In genomic region chr18:5890261-5890605, GRCh38 we compare ENCODE assay signal across 9 cellular contexts. TPM values are rescaled to one million over a fixed set of nuclear protein-coding genes. Genes with fewer than 3 reads are reported as not detected.
DNase-seq lines count a peak whose midpoint lies in the region; ATAC-seq and TF ChIP-seq lines count a peak whose summit lies in the region.
"Had no signal": no experiment of that assay in that cellular context is flagged by ENCODE, and none has a peak within 500 bp of the region (broad histone marks: within the 10 kb centered on the region; RNA-seq: fewer than 3 reads in every experiment).

No MANE protein-coding gene starts in this region.

- H2AFZ ChIP-seq in OCI-LY1 (ENCODE audit: low read length) = no peak overlapping the region

- no peaks in the 10 kb centered on the region for H4K20me1 ChIP-seq in OCI-LY1 (ENCODE audit: insufficient read depth, low read length)
- H4K20me1 ChIP-seq: BLaER1 had no signal

- no peaks in the 10 kb centered on the region for H3K9me2 ChIP-seq in OCI-LY1 (ENCODE audit: low read depth, low read length)

- no peaks in the 10 kb centered on the region; the same call in 1 of the 2 replicates for H3K27me3 ChIP-seq in OCI-LY1 (ENCODE audit: insufficient read depth, low read length)
- H3K27me3 ChIP-seq in lower lobe of right lung (ENCODE audit: low read depth) = peaks cover 50% of the 10 kb centered on the region
- H3K27me3 ChIP-seq: BLaER1 had no signal

- ATAC-seq in GM21717 (IDR thresholded peaks at IDR 0.05; ENCODE audit: unreplicated experiment) (peak; percentile 29), lower lobe of right lung (peak; percentile 66 to 67)
- ATAC-seq in stimulated activated naive CD8-positive, alpha-beta T cell treated with anti-CD3 and anti-CD28 coated beads, Interleukin-15, Interleukin-2, amounts not matched to agents 100 U/mL and 50 U/mL, for 24 hours = no peak

- in situ Hi-C loops in Caki2 (cut with HindIII; ENCODE audit: low pct_unique_long_range_greater_than_20kb, low sequenced_read_pairs) = no loop called here

- H3K4me1 ChIP-seq in OCI-LY1 (ENCODE audit: insufficient read depth, low read length, severe bottlenecking) = no peaks in the 10 kb centered on the region
- peaks cover 9% of the 10 kb centered on the region for H3K4me1 ChIP-seq in lower lobe of right lung
- H3K4me1 ChIP-seq: BLaER1 had no signal

- no peaks in the 10 kb centered on the region for H3K36me3 ChIP-seq in OCI-LY1 (ENCODE audit: insufficient read depth, low read length)
- H3K36me3 ChIP-seq in lower lobe of right lung = no peaks in the 10 kb centered on the region
- H3K36me3 ChIP-seq: BLaER1 had no signal

- H3K9me3 ChIP-seq in OCI-LY1 (ENCODE audit: low read length) (no peaks in the 10 kb centered on the region), lower lobe of right lung (no peaks in the 10 kb centered on the region)

- intact Hi-C loops in lower lobe of right lung (cut with DNase I) = no loop called here

- H3K27ac ChIP-seq in OCI-LY1 (ENCODE audit: low read depth, low read length, poor library complexity, severe bottlenecking) (no peak overlapping the region), lower lobe of right lung (no peak overlapping the region)
- H3K27ac ChIP-seq: BLaER1 had no signal

- no peaks in the 10 kb centered on the region for H3K79me2 ChIP-seq in OCI-LY1 (ENCODE audit: insufficient read depth, low read length)

- H3F3A ChIP-seq in OCI-LY1 (ENCODE audit: insufficient read depth, low read length) = no peaks in the 10 kb centered on the region

- peak overlapping the region; percentile 27; the same call in 1 of the 2 replicates for H3K4me2 ChIP-seq in OCI-LY1 (ENCODE audit: low read length)
- H3K4me2 ChIP-seq: BLaER1 had no signal

- TF ChIP-seq CTCF in OCI-LY1 (IDR thresholded peaks at IDR 0.05; ENCODE audit: low read length) (no peak), lower lobe of right lung (IDR thresholded peaks at IDR 0.05) (no peak)

- H3K4me3 ChIP-seq in OCI-LY1 (ENCODE audit: low read depth, low read length, poor library complexity, severe bottlenecking) = no peak overlapping the region
- H3K4me3 ChIP-seq in lower lobe of right lung = peak overlapping the region; percentile 55
- H3K4me3 ChIP-seq: BLaER1 had no signal

- DNase-seq in Caki2 (ENCODE audit: low read depth) (peak; percentile 15), lower lobe of right lung (peak; percentile 48), SIG-M5 treated with dmso at 0.1 percent for 504 hours (lab: John Stamatoyannopoulos, UW; ENCODE audit: unreplicated experiment) (no peak), epidermal melanocyte (ENCODE audit: insufficient read length, low spot score) (no peak), DMS114 treated with DMSO at 0.1 percent for 48 hours (lab: John Stamatoyannopoulos, UW; ENCODE audit: unreplicated experiment) (no peak)
- no peak for DNase-seq in stimulated activated naive CD8-positive, alpha-beta T cell treated with anti-CD3 and anti-CD28 coated beads, Interleukin-15, Interleukin-2, amounts not matched to agents 100 U/mL and 50 U/mL, for 24 hours

- no peak overlapping the region for H3K9ac ChIP-seq in OCI-LY1 (ENCODE audit: low read length)
- H3K9ac ChIP-seq: BLaER1 had no signal

RNA-seq across cellular contexts. Expression of gene TMEM200C, which starts 5.1 kb away (rescaled TPM):
- 0.81 TPM in 1 of 2 replicates, not detected in the other for total RNA-seq in Caki2 (2014; rRNA removed; shearing (Covaris generic); ENCODE audit: low replicate concordance)
- 0.50 TPM for total RNA-seq in lower lobe of right lung

Comparison
In these comparisons a context has a peak if more than half of its experiments do, and no peak if none do; other contexts are left out.
1. DNase-seq: peak in Caki2 (single experiment) and lower lobe of right lung (single experiment); none in SIG-M5 treated with dmso at 0.1 percent for 504 hours (single experiment), epidermal melanocyte (single experiment), stimulated activated naive CD8-positive, alpha-beta T cell treated with anti-CD3 and anti-CD28 coated beads, Interleukin-15, Interleukin-2, amounts not matched to agents 100 U/mL and 50 U/mL, for 24 hours (single experiment) and DMS114 treated with DMSO at 0.1 percent for 48 hours (single experiment).